19 cellular contexts compared by ENCODE assay signal in genomic region chr11:1131033-1131911, GRCh38. TPM values are rescaled to one million over a fixed set of nuclear protein-coding genes. Genes with fewer than 3 reads are reported as not detected.
DNase-seq lines count a peak whose midpoint lies in the region; ATAC-seq, FAIRE-seq and TF ChIP-seq lines count a peak whose summit lies in the region.
"Had no signal": no experiment of that assay in that cellular context is flagged by ENCODE, and none has a peak within 500 bp of the region (broad histone marks: within the 10 kb centered on the region; RNA-seq: fewer than 3 reads in every experiment).

No MANE protein-coding gene starts in this region.

- peaks cover 0 to 2% (median 0%) of the 10 kb centered on the region in 3 donors for H3K9me3 ChIP-seq in body of pancreas

- no peaks in the 10 kb centered on the region for H3K36me3 ChIP-seq in body of pancreas (replicated peaks in 1 of 2; ENCODE audit: insufficient read depth in 1 of 2, low read depth in 2 of 2)
- H3K36me3 ChIP-seq: left lung had no signal

- DNase-seq in NCI-H82 (lab: John Stamatoyannopoulos, UW) (peak; percentile 31), NCI-H82 treated with DMSO at 0.1 percent for 48 hours (lab: John Stamatoyannopoulos, UW; ENCODE audit: unreplicated experiment) (no peak), NCI-H1105 treated with DMSO at 0.1 percent for 48 hours (lab: John Stamatoyannopoulos, UW) (peak; percentile 66), posterior vena cava (ENCODE audit: low spot score) (peak; percentile 78), body of pancreas (no peak), RCC 7860 (ENCODE audit: low spot score) (no peak)
- peak; percentile 11 for DNase-seq in activated CD8-positive, alpha-beta memory T cell treated with anti-CD3 and anti-CD28 coated beads, Interleukin-2, amount 50 U/mL, for 4 hours
- DNase-seq: activated CD4-positive, alpha-beta T cell treated with anti-CD3 and anti-CD28 coated beads, Interleukin-2, amount 50 U/mL, for 1 hour; CD4-positive, CD25-positive, alpha-beta regulatory T cell; NCI-H187; SHP77 treated with DMSO at 0.1 percent for 48 hours; T1000 had no signal

- 65 to 75% methylated on average over 12 to 22 of the region's 29 CpGs for WGBS in body of pancreas, 2 donors

- no peak for TF ChIP-seq CTCF in body of pancreas (IDR thresholded peaks at IDR 0.05)

- no peak for FAIRE-seq in RCC 7860 (lab: Jason Lieb, UNC)
- FAIRE-seq: A549, H1, urothelium cell line had no signal

- no peak overlapping the region for H3K4me3 ChIP-seq in body of pancreas
- H3K4me3 ChIP-seq: A549, left lung had no signal

- intact Hi-C loops in posterior vena cava (cut with DNase I) (no loop called here), body of pancreas (cut with DNase I) (no loop called here)

- H3K27ac ChIP-seq in body of pancreas, result no peak overlapping the region
- H3K27ac ChIP-seq: left lung had no signal

- no peaks in the 10 kb centered on the region for H3K4me1 ChIP-seq in body of pancreas
- H3K4me1 ChIP-seq: A549, left lung had no signal

- ATAC-seq in HG03457 (IDR thresholded peaks at IDR 0.05; ENCODE audit: unreplicated experiment) (no peak), body of pancreas (no peak)
- ATAC-seq: A549; left lung; stimulated activated naive CD8-positive, alpha-beta T cell treated with anti-CD3 and anti-CD28 coated beads, Interleukin-15, amount 100 ng/mL, for 72 hours had no signal

- H3K27me3 ChIP-seq in body of pancreas, result peaks cover 0 to 5% of the 10 kb centered on the region in 2 donors

- TF ChIP-seq POLR2A in body of pancreas (IDR thresholded peaks at IDR 0.05), result no peak

RNA-seq across cellular contexts. Expression of gene MUC5AC, which starts 26.5 kb away (rescaled TPM):
- total RNA-seq in posterior vena cava (not detected), body of pancreas (1 to 10 TPM in 1 of 2 donors, under 1 TPM in 1; under 0.01 to 1.8 TPM)
- total RNA-seq: CD4-positive, CD25-positive, alpha-beta regulatory T cell; fibroblast of villous mesenchyme; H1 had no signal

RNA-seq across cellular contexts. Expression of gene MUC2, which starts 56.6 kb away (rescaled TPM):
- total RNA-seq in posterior vena cava (under 1 TPM in 1 of 2 donors, not detected in 1; 0.05 TPM), body of pancreas (under 1 TPM in 1 of 2 donors, not detected in 1; under 0.01 TPM)
- total RNA-seq: CD4-positive, CD25-positive, alpha-beta regulatory T cell; fibroblast of villous mesenchyme; H1; left lung had no signal

Comparison
In these comparisons a context has a peak if more than half of its experiments do, and no peak if none do; other contexts are left out.
1. DNase-seq: peak in NCI-H82 (single experiment), NCI-H1105 treated with DMSO at 0.1 percent for 48 hours (single experiment), activated CD8-positive, alpha-beta memory T cell treated with anti-CD3 and anti-CD28 coated beads, Interleukin-2, amount 50 U/mL, for 4 hours (single experiment) and posterior vena cava (single experiment); none in NCI-H82 treated with DMSO at 0.1 percent for 48 hours (single experiment), body of pancreas (0 of 4) and RCC 7860 (single experiment).